In the genomic region with DNA sequence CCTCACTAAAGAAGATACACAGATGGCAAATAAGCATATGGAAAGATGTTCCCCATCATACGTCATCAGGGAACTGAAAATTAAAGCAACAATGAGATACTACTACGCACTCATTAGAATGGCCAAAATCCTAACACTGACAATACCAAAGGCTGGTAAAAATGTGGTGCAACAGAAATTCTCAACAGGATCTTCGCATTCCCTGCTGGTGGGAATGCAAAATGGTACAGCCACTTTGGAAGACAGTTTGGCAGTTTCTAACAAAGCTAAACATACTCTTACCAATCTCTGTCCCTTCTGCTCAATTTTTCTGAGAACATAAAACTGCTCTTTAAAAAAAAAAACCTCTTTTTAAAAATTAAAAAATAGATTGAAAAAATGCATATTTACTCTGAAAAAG, we compare ENCODE assay signal across 18 cellular contexts.
DNase-seq lines count a peak whose midpoint lies in the region; ATAC-seq, FAIRE-seq and TF ChIP-seq lines count a peak whose summit lies in the region.
"Had no signal": no experiment of that assay in that cellular context is flagged by ENCODE, and none has a peak within 500 bp of the region (broad histone marks: within the 10 kb centered on the region; RNA-seq: fewer than 3 reads in every experiment).

No MANE protein-coding gene starts in this region.

- TF ChIP-seq POLR2A in HepG2 (IDR thresholded peaks at IDR 0.05; ENCODE audit: insufficient read depth in 1 of 2, low read depth in 2 of 2, low read length in 2 of 2) = no peak
- TF ChIP-seq POLR2A in right lobe of liver (IDR thresholded peaks at IDR 0.05) = no peak
- no peak for TF ChIP-seq POLR2A in H1 (IDR thresholded peaks at IDR 0.05; ENCODE audit: control extremely low read depth in 1 of 2, low read depth in 2 of 2, low read length in 2 of 2)
- no peak for TF ChIP-seq POLR2A in gastroesophageal sphincter (IDR thresholded peaks at IDR 0.05)

- no peak overlapping the region for H3K4me3 ChIP-seq in HepG2 (replicated peaks in 1 of 3; ENCODE audit: insufficient read depth in 1 of 3, low read depth in 2 of 3, low read length in 3 of 3)
- no peak overlapping the region for H3K4me3 ChIP-seq in right lobe of liver
- no peak overlapping the region for H3K4me3 ChIP-seq in H1 (ENCODE audit: extremely low read depth in 1 of 4, insufficient read depth in 2 of 4, low read depth in 3 of 4, low read length in 4 of 4)
- H3K4me3 ChIP-seq in PC-3 (ENCODE audit: low read length) = no peak overlapping the region
- no peak overlapping the region for H3K4me3 ChIP-seq in gastroesophageal sphincter
- H3K4me3 ChIP-seq: BLaER1 had no signal

- TF ChIP-seq EP300 in HepG2 (IDR thresholded peaks at IDR 0.05; ENCODE audit: low read depth in 2 of 2, low read length in 2 of 2) = no peak
- no peak for TF ChIP-seq EP300 in HepG2 (CRISPR knock-in tag; IDR thresholded peaks at IDR 0.05; ENCODE audit: borderline replicate concordance)
- TF ChIP-seq EP300 in H1 (IDR thresholded peaks at IDR 0.05; ENCODE audit: borderline replicate concordance in 1 of 2, low read depth in 2 of 2, low read length in 2 of 2) = no peak
- no peak for TF ChIP-seq EP300 in gastroesophageal sphincter (IDR thresholded peaks at IDR 0.05)

- no peak overlapping the region for H3K4me2 ChIP-seq in HepG2 (ENCODE audit: low read depth, low read length)
- no peak overlapping the region for H3K4me2 ChIP-seq in H1 (ENCODE audit: insufficient read depth in 1 of 2, low read depth in 2 of 2, low read length in 2 of 2)
- H3K4me2 ChIP-seq in PC-3 (ENCODE audit: low read length) = no peak overlapping the region
- H3K4me2 ChIP-seq: BLaER1 had no signal

- no peaks in the 10 kb centered on the region for H3K23me2 ChIP-seq in H1 (ENCODE audit: low read depth, low read length)

- CTCF ChIA-PET in HepG2 (lab: Yijun Ruan, JAX; ENCODE audit: low intra/inter-chr PET ratio, low total read pairs) = no interaction called here
- CTCF ChIA-PET in H1 (lab: Charles Lee; ENCODE audit: partially characterized antibody) = interaction anchor here (0.6 to 1.0 kb wide), 4 partner anchors 22 to 241 kb away, joined by 3 to 4 read pairs (median 3); no protein-coding TSS in a partner anchor
- CTCF ChIA-PET in PC-3 (lab: Charles Lee) = interaction anchor here (0.6 kb wide), 1 partner anchor 162 kb away, joined by 3 read pairs; no protein-coding TSS in a partner anchor

- H3K4me1 ChIP-seq in HepG2 (ENCODE audit: insufficient read depth, low read length) (no peaks in the 10 kb centered on the region), right lobe of liver (no peaks in the 10 kb centered on the region), H1 (replicated peaks in 1 of 4; ENCODE audit: control insufficient read depth in 3 of 4, insufficient read depth in 4 of 4, low read length in 3 of 4) (no peaks in the 10 kb centered on the region), PC-3 (ENCODE audit: insufficient read depth, low read length) (no peaks in the 10 kb centered on the region), gastroesophageal sphincter (no peaks in the 10 kb centered on the region)
- H3K4me1 ChIP-seq: BLaER1, Caco-2 had no signal

- H3K4ac ChIP-seq in H1 (replicated peaks; ENCODE audit: insufficient read length, low read depth, low read length) = no peak overlapping the region

- H2BK20ac ChIP-seq in H1 (ENCODE audit: low read length) = no peak overlapping the region

- intact Hi-C loops in HepG2 (cut with micrococcal nuclease; ENCODE audit: unreplicated experiment) = no loop called here
- intact Hi-C loops in right lobe of liver (cut with DNase I) = no loop called here
- intact Hi-C loops in PC-3 (cut with micrococcal nuclease) = no loop called here

- H3K9me3 ChIP-seq in HepG2 (ENCODE audit: low read length) = no peaks in the 10 kb centered on the region
- H3K9me3 ChIP-seq in right lobe of liver = no peaks in the 10 kb centered on the region
- no peaks in the 10 kb centered on the region; a peak in 1 of 4 replicates for H3K9me3 ChIP-seq in H1 (ENCODE audit: insufficient read depth in 2 of 2, low read depth in 1 of 2, low read length in 1 of 2)
- no peaks in the 10 kb centered on the region for H3K9me3 ChIP-seq in PC-3 (ENCODE audit: low read length)
- H3K9me3 ChIP-seq in gastroesophageal sphincter = no peaks in the 10 kb centered on the region
- H3K9me3 ChIP-seq: Caco-2 had no signal

- H4K20me1 ChIP-seq in HepG2 (ENCODE audit: insufficient read depth, low read length) (no peaks in the 10 kb centered on the region), H1 (replicated peaks in 1 of 2; ENCODE audit: control insufficient read depth in 1 of 2, insufficient read depth in 2 of 2, low read length in 2 of 2) (no peaks in the 10 kb centered on the region), PC-3 (ENCODE audit: low read length) (no peaks in the 10 kb centered on the region)
- H4K20me1 ChIP-seq: BLaER1 had no signal

- H3K9me3 Mint-ChIP-seq in neural crest cell = no peaks in the 10 kb centered on the region
- H3K9me3 Mint-ChIP-seq: CD8-positive, alpha-beta memory T cell had no signal

- H3K79me2 ChIP-seq in HepG2 (ENCODE audit: insufficient read depth, low read length) (no peaks in the 10 kb centered on the region), H1 (ENCODE audit: control insufficient read depth in 1 of 2, insufficient read depth in 2 of 2, low read length in 2 of 2) (no peaks in the 10 kb centered on the region), PC-3 (ENCODE audit: low read length) (no peaks in the 10 kb centered on the region)

- ATAC-seq in HepG2 = no peak
- ATAC-seq in right lobe of liver = no peak
- ATAC-seq in PC-3 = no peak
- ATAC-seq in gastroesophageal sphincter = no peak
- no peak for ATAC-seq in HG02840 (IDR thresholded peaks at IDR 0.05; ENCODE audit: low FRiP score, unreplicated experiment)
- ATAC-seq in HG02870 (IDR thresholded peaks at IDR 0.05; ENCODE audit: unreplicated experiment) = no peak

- 34% methylated on average over 3 of the region's 3 CpGs for WGBS in HepG2 (ENCODE audit: low lambda C conversion rate)
- 70% methylated on average over 3 of the region's 3 CpGs for WGBS in right lobe of liver (ENCODE audit: insufficient coverage, low coverage, low lambda C conversion rate, missing lambda C conversion rate)
- WGBS in H1 (ENCODE audit: extremely low coverage in 1 of 2, insufficient coverage in 1 of 2, insufficient read length in 1 of 2, insufficient replicate concordance in 2 of 2, low coverage in 1 of 2, low lambda C conversion rate in 2 of 2, missing lambda C conversion rate in 1 of 2), 2 experiments = 83% methylated on average over 3 of the region's 3 CpGs; no CpG with 5 or more reads in 1 of the 2 experiments
- 89 to 92% methylated on average over 3 of the region's 3 CpGs for WGBS in gastroesophageal sphincter (ENCODE audit: low coverage in 1 of 2), 2 donors

- H2AFZ ChIP-seq in HepG2 (ENCODE audit: low read length) (no peak overlapping the region), H1 (ENCODE audit: low read length) (no peak overlapping the region), PC-3 (ENCODE audit: low read length) (no peak overlapping the region)

- no peak overlapping the region for H2BK15ac ChIP-seq in H1 (ENCODE audit: low read length)

- POLR2A ChIA-PET in HepG2 (lab: Yijun Ruan, JAX) (no interaction called here), H1 (lab: Charles Lee; ENCODE audit: partially characterized antibody) (interaction anchor here (0.6 kb wide), 1 partner anchor 370 kb away, joined by 3 read pairs; no protein-coding TSS in a partner anchor), PC-3 (lab: Charles Lee; ENCODE audit: unreplicated experiment) (no interaction called here)

- TF ChIP-seq RAD21 in HepG2 (CRISPR knock-in tag; IDR thresholded peaks at IDR 0.05) (no peak), H1 (IDR thresholded peaks at IDR 0.05 in 1 of 2, conservative IDR thresholded peaks at IDR 0.05 in 1 of 2; ENCODE audit: low read depth in 2 of 2, low read length in 2 of 2) (no peak; a peak in 1 of 4 replicates)

- no peak overlapping the region for H2AK5ac ChIP-seq in H1 (ENCODE audit: low read depth, low read length)

- in situ Hi-C loops in HepG2 (cut with HindIII; ENCODE audit: extremely low pct_ligation_motif_present, low pct_unique_long_range_greater_than_20kb) = no loop called here

- DNase-seq in HepG2 (ENCODE audit: low spot score) = no peak
- no peak for DNase-seq in right lobe of liver
- DNase-seq in H1 (ENCODE audit: low read depth in 1 of 2, low spot score in 2 of 2) = no peak
- DNase-seq in neural crest cell (ENCODE audit: low read depth, low spot score) = no peak
- DNase-seq in PC-3 = no peak
- DNase-seq: Caco-2; CD8-positive, alpha-beta memory T cell; DND-41; GDM1; IMR-90; KBM-7 had no signal

- H4K8ac ChIP-seq in H1 (ENCODE audit: extremely low read depth, insufficient read depth, low read length) = no peak overlapping the region

- H2BK12ac ChIP-seq in H1 (ENCODE audit: low read depth, low read length) = no peak overlapping the region

- no peak overlapping the region for H4K91ac ChIP-seq in H1 (replicated peaks; ENCODE audit: insufficient read length, low read length)

- H3K27ac Mint-ChIP-seq in neural crest cell (ENCODE audit: unreplicated experiment) = no peak overlapping the region
- H3K27ac Mint-ChIP-seq: CD8-positive, alpha-beta memory T cell had no signal

- no peak for FAIRE-seq in HepG2 (lab: Jason Lieb, UNC)
- FAIRE-seq in H1 (lab: Jason Lieb, UNC) = no peak
- FAIRE-seq: H54 had no signal

- H3K56ac ChIP-seq in H1 (replicated peaks; ENCODE audit: insufficient read length, low read depth, low read length) = no peak overlapping the region

- no peaks in the 10 kb centered on the region for H3K79me1 ChIP-seq in H1 (ENCODE audit: low read depth, low read length)

- H2BK5ac ChIP-seq in H1 (ENCODE audit: low read depth, low read length) = no peak overlapping the region

- H3K9ac ChIP-seq in HepG2 (ENCODE audit: insufficient read depth, low read depth, low read length) = no peak overlapping the region
- H3K9ac ChIP-seq in H1 (replicated peaks in 1 of 4; ENCODE audit: extremely low read depth in 1 of 4, low read depth in 3 of 4, low read length in 3 of 4) = no peak overlapping the region
- H3K9ac ChIP-seq in PC-3 (ENCODE audit: low read length) = no peak overlapping the region
- H3K9ac ChIP-seq: BLaER1 had no signal

- H3K23ac ChIP-seq in H1 (ENCODE audit: insufficient read length) = no peak overlapping the region

- H3F3A ChIP-seq in PC-3 (ENCODE audit: low read length, unreplicated experiment) = no peaks in the 10 kb centered on the region

- H3K4me3 Mint-ChIP-seq in neural crest cell = no peak overlapping the region
- H3K4me3 Mint-ChIP-seq: CD8-positive, alpha-beta memory T cell had no signal

- H2BK120ac ChIP-seq in H1 (replicated peaks; ENCODE audit: low read depth, low read length) = no peak overlapping the region

- H3K4me1 Mint-ChIP-seq in neural crest cell = no peaks in the 10 kb centered on the region

- no peak overlapping the region for H3K18ac ChIP-seq in H1 (ENCODE audit: extremely low read depth, low read length)

- H3K14ac ChIP-seq in H1 (ENCODE audit: insufficient read length) = no peak overlapping the region

- no peaks in the 10 kb centered on the region for H3K9me2 ChIP-seq in PC-3 (replicated peaks; ENCODE audit: low read length)

- no peak overlapping the region for H4K5ac ChIP-seq in H1 (ENCODE audit: insufficient read length, low read depth, low read length)

- H3K27me3 ChIP-seq in HepG2 (ENCODE audit: control insufficient read depth in 1 of 2, insufficient read depth in 2 of 2, low read length in 2 of 2) (no peaks in the 10 kb centered on the region), right lobe of liver (no peaks in the 10 kb centered on the region), H1 (replicated peaks in 1 of 4; ENCODE audit: control insufficient read depth in 3 of 4, extremely low read depth in 1 of 4, insufficient read depth in 3 of 4, low read length in 3 of 4) (no peaks in the 10 kb centered on the region), PC-3 (ENCODE audit: low read length) (no peaks in the 10 kb centered on the region), gastroesophageal sphincter (no peaks in the 10 kb centered on the region)
- H3K27me3 ChIP-seq: BLaER1 had no signal

- TF ChIP-seq CTCF in HepG2 (CRISPR knock-in tag; IDR thresholded peaks at IDR 0.05) (no peak), right lobe of liver (IDR thresholded peaks at IDR 0.05) (no peak), H1 (IDR thresholded peaks at IDR 0.05; ENCODE audit: control extremely low read depth in 1 of 3, insufficient read depth in 1 of 3, low read depth in 1 of 3, low read length in 3 of 3) (peak in 1 of 3 experiments; percentile 14; a peak in 1 of 4 replicates), neural crest cell (conservative IDR thresholded peaks at IDR 0.05) (peak; percentile 14), PC-3 (conservative IDR thresholded peaks at IDR 0.05; ENCODE audit: low read depth, low read length) (no peak), gastroesophageal sphincter (IDR thresholded peaks at IDR 0.05) (no peak)

- no peak overlapping the region for H3K27ac ChIP-seq in HepG2 (ENCODE audit: extremely low read length, insufficient read depth, low read length)
- no peak overlapping the region for H3K27ac ChIP-seq in right lobe of liver
- no peak overlapping the region for H3K27ac ChIP-seq in H1 (ENCODE audit: low read depth, low read length)
- no peak overlapping the region for H3K27ac ChIP-seq in PC-3 (ENCODE audit: low read length)
- no peak overlapping the region for H3K27ac ChIP-seq in gastroesophageal sphincter
- H3K27ac ChIP-seq: 22Rv1, BLaER1, HL-60 had no signal

- no peaks in the 10 kb centered on the region for H3K36me3 Mint-ChIP-seq in neural crest cell (ENCODE audit: low read depth)
- H3K36me3 Mint-ChIP-seq: CD8-positive, alpha-beta memory T cell had no signal

- no TSS peak for BruUV-seq in HepG2 (replicated peaks; lab: Mats Ljungman, UMichigan)
- no TSS peak for BruUV-seq in PC-3 (replicated peaks; lab: Mats Ljungman, UMichigan)

- H3K27me3 Mint-ChIP-seq in neural crest cell (ENCODE audit: low read depth) = no peaks in the 10 kb centered on the region
- H3K27me3 Mint-ChIP-seq: CD8-positive, alpha-beta memory T cell had no signal

- H3K36me3 ChIP-seq in HepG2 (replicated peaks in 1 of 2; ENCODE audit: control insufficient read depth in 1 of 2, insufficient read depth in 2 of 2, low read length in 2 of 2) (no peaks in the 10 kb centered on the region), right lobe of liver (no peaks in the 10 kb centered on the region), H1 (ENCODE audit: control insufficient read depth in 2 of 4, insufficient read depth in 4 of 4, low read length in 3 of 4) (no peaks in the 10 kb centered on the region), PC-3 (ENCODE audit: low read depth, low read length) (no peaks in the 10 kb centered on the region), gastroesophageal sphincter (no peaks in the 10 kb centered on the region)
- H3K36me3 ChIP-seq: BLaER1 had no signal
